ENCODE assay signal across 14 cellular contexts in the genomic region with DNA sequence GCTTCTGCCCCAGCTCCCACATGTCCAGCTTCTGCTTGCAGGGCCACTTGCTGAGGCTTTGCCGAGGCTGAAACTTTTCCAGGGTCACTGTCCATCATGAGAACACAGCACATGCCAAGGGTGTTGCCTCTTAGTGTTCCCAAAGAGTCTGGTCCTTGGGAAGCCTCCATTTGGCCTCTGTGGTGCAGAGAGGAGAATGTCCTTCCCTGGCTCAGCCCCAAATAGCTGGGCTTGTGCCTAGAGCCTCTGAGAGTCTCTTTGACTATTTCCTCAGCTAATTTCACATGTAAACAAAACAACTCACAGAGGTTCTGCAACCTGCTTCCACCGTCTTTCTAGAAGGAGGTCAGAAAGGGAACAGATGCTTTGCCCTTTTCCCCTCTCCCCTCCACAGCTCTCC. TPM values are rescaled to one million over a fixed set of nuclear protein-coding genes. Genes with fewer than 3 reads are reported as not detected.
DNase-seq lines count a peak whose midpoint lies in the region; ATAC-seq and TF ChIP-seq lines count a peak whose summit lies in the region.
"Had no signal": no experiment of that assay in that cellular context is flagged by ENCODE, and none has a peak within 500 bp of the region (broad histone marks: within the 10 kb centered on the region; RNA-seq: fewer than 3 reads in every experiment).

No MANE protein-coding gene starts in this region.

- H3K27ac ChIP-seq in coronary artery (peak overlapping the region; percentile 79 to 81), lower lobe of right lung (peak overlapping the region; percentile 28), subcutaneous abdominal adipose tissue (ENCODE audit: low read depth, low read length) (peak overlapping the region; percentile 31), trophoblast cell (ENCODE audit: low read depth, low read length) (no peak overlapping the region)
- H3K27ac ChIP-seq: neutrophil had no signal

- H3K4me3 ChIP-seq in coronary artery, result no peak overlapping the region
- H3K4me3 ChIP-seq in lower lobe of right lung, result no peak overlapping the region
- no peak overlapping the region for H3K4me3 ChIP-seq in subcutaneous abdominal adipose tissue (ENCODE audit: low read depth in 1 of 5, low read length in 5 of 5)
- no peak overlapping the region for H3K4me3 ChIP-seq in HAP-1
- no peak overlapping the region for H3K4me3 ChIP-seq in trophoblast cell (ENCODE audit: low read depth, low read length)

- no peak overlapping the region for H2AK5ac ChIP-seq in trophoblast cell (ENCODE audit: low read length)

- WGBS in trophoblast cell (ENCODE audit: extremely low coverage, insufficient coverage, insufficient read length), result no CpG with 5 or more reads among the region's 2 CpGs

- no peaks in the 10 kb centered on the region for H3K9me3 Mint-ChIP-seq in HFFc6
- H3K9me3 Mint-ChIP-seq: activated naive CD4-positive, alpha-beta T cell treated with anti-CD3 and anti-CD28 coated beads, Interleukin-2, amount 10 ng/mL, durations not matched to agents 7 days and 5 days had no signal

- DNase-seq in HFFc6 (peak; percentile 43), coronary artery (ENCODE audit: low spot score) (peak; percentile 81), lower lobe of right lung (no peak), HAP-1 (ENCODE audit: low spot score in 2 of 2) (no peak), LoVo (ENCODE audit: low spot score) (no peak), trophoblast cell (no peak)
- DNase-seq: activated CD4-positive, alpha-beta T cell treated with anti-CD3 and anti-CD28 coated beads, Interleukin-2, amount 50 U/mL, for 4 hours; activated naive CD4-positive, alpha-beta T cell treated with anti-CD3 and anti-CD28 coated beads, Interleukin-2, amount 10 ng/mL, durations not matched to agents 7 days and 5 days; NCI-H1092 treated with DMSO at 0.1 percent for 48 hours; NCI-H82; stimulated activated CD4-positive, alpha-beta T cell treated with anti-CD3 and anti-CD28 coated beads, Interleukin-4, amount 100 ng/mL, for 4 hours had no signal

- no peak overlapping the region for H2BK120ac ChIP-seq in trophoblast cell (ENCODE audit: insufficient read depth, low read length, poor library complexity)

- no peak overlapping the region for H3K4ac ChIP-seq in trophoblast cell (ENCODE audit: low read depth, low read length)

- H2AFZ ChIP-seq in trophoblast cell (ENCODE audit: insufficient read depth, low read length, poor library complexity), result no peak overlapping the region

- H3K27me3 ChIP-seq in lower lobe of right lung (ENCODE audit: low read depth) (no peaks in the 10 kb centered on the region), subcutaneous abdominal adipose tissue (ENCODE audit: control insufficient read depth in 5 of 5, insufficient read depth in 4 of 5, low read length in 5 of 5) (no peaks in the 10 kb centered on the region), HAP-1 (ENCODE audit: low read depth) (no peaks in the 10 kb centered on the region), trophoblast cell (ENCODE audit: insufficient read depth, low read length) (no peaks in the 10 kb centered on the region)
- H3K27me3 ChIP-seq: neutrophil had no signal

- H3K4me3 Mint-ChIP-seq in HFFc6, result peak overlapping the region; percentile 68
- H3K4me3 Mint-ChIP-seq: activated naive CD4-positive, alpha-beta T cell treated with anti-CD3 and anti-CD28 coated beads, Interleukin-2, amount 10 ng/mL, durations not matched to agents 7 days and 5 days had no signal

- ATAC-seq in lower lobe of right lung (peak; percentile 49 to 73), GM21360 (IDR thresholded peaks at IDR 0.05; ENCODE audit: unreplicated experiment) (no peak)

- H3K23ac ChIP-seq in trophoblast cell (ENCODE audit: low read length), result no peak overlapping the region

- peaks cover 100% of the 10 kb centered on the region for H3K4me1 Mint-ChIP-seq in HFFc6 (ENCODE audit: low read depth)
- H3K4me1 Mint-ChIP-seq: activated naive CD4-positive, alpha-beta T cell treated with anti-CD3 and anti-CD28 coated beads, Interleukin-2, amount 10 ng/mL, durations not matched to agents 7 days and 5 days had no signal

- H3K36me3 Mint-ChIP-seq in HFFc6 (ENCODE audit: low read depth), result peaks cover 13% of the 10 kb centered on the region
- H3K36me3 Mint-ChIP-seq: activated naive CD4-positive, alpha-beta T cell treated with anti-CD3 and anti-CD28 coated beads, Interleukin-2, amount 10 ng/mL, durations not matched to agents 7 days and 5 days had no signal

- H2BK5ac ChIP-seq in trophoblast cell (ENCODE audit: low read depth, low read length, poor library complexity), result no peak overlapping the region

- peak overlapping the region in 1 of 5 donors; percentile 19 for H3K9ac ChIP-seq in subcutaneous abdominal adipose tissue (ENCODE audit: low read length in 5 of 5)
- no peak overlapping the region for H3K9ac ChIP-seq in trophoblast cell (ENCODE audit: low read length)

- H3K4me1 ChIP-seq in lower lobe of right lung, result no peaks in the 10 kb centered on the region
- H3K4me1 ChIP-seq in subcutaneous abdominal adipose tissue (ENCODE audit: control insufficient read depth in 5 of 5, insufficient read depth in 5 of 5, low read length in 5 of 5), result peaks cover 6 to 24% (median 20%) of the 10 kb centered on the region in 5 donors
- H3K4me1 ChIP-seq in HAP-1, result no peaks in the 10 kb centered on the region
- peaks cover 0 to under 1% of the 10 kb centered on the region in 2 experiments for H3K4me1 ChIP-seq in trophoblast cell (ENCODE audit: control insufficient read depth in 1 of 2, insufficient read depth in 2 of 2, low read length in 2 of 2)

- in situ Hi-C loops in HAP-1 (cut with MboI; ENCODE audit: low sequenced_read_pairs), result no loop called here

- peak overlapping the region; percentile 98 for H3K27ac Mint-ChIP-seq in HFFc6
- H3K27ac Mint-ChIP-seq: activated naive CD4-positive, alpha-beta T cell treated with anti-CD3 and anti-CD28 coated beads, Interleukin-2, amount 10 ng/mL, durations not matched to agents 7 days and 5 days had no signal

- intact Hi-C loops in lower lobe of right lung (cut with DNase I), result no loop called here

- H3K36me3 ChIP-seq in lower lobe of right lung, result no peaks in the 10 kb centered on the region
- H3K36me3 ChIP-seq in subcutaneous abdominal adipose tissue (ENCODE audit: control insufficient read depth in 5 of 5, insufficient read depth in 5 of 5, low read length in 5 of 5), result no peaks in the 10 kb centered on the region
- no peaks in the 10 kb centered on the region for H3K36me3 ChIP-seq in HAP-1 (replicated peaks)
- H3K36me3 ChIP-seq in trophoblast cell (ENCODE audit: control insufficient read depth in 1 of 2, insufficient read depth in 2 of 2, low read length in 2 of 2), result no peaks in the 10 kb centered on the region
- H3K36me3 ChIP-seq: neutrophil had no signal

- no peaks in the 10 kb centered on the region for H3K79me2 ChIP-seq in trophoblast cell (ENCODE audit: control insufficient read depth, insufficient read depth, low read length, poor library complexity)

- no peaks in the 10 kb centered on the region for H3K9me3 ChIP-seq in lower lobe of right lung
- H3K9me3 ChIP-seq in subcutaneous abdominal adipose tissue (ENCODE audit: control insufficient read depth in 5 of 5, low read length in 5 of 5), result no peaks in the 10 kb centered on the region
- H3K9me3 ChIP-seq in HAP-1, result no peaks in the 10 kb centered on the region
- H3K9me3 ChIP-seq in trophoblast cell (ENCODE audit: insufficient read depth, low read depth, low read length), result no peaks in the 10 kb centered on the region
- H3K9me3 ChIP-seq: neutrophil had no signal

- H2BK12ac ChIP-seq in trophoblast cell (ENCODE audit: low read length), result no peak overlapping the region

- no peaks in the 10 kb centered on the region; the same call in 1 of the 2 replicates for H3K27me3 Mint-ChIP-seq in HFFc6 (ENCODE audit: insufficient read depth)

- no peak overlapping the region for H4K12ac ChIP-seq in trophoblast cell (ENCODE audit: low read depth, low read length)

- no peak overlapping the region for H4K8ac ChIP-seq in trophoblast cell (ENCODE audit: low read depth, low read length)

- TF ChIP-seq CTCF in HFFc6 (IDR thresholded peaks at IDR 0.05) (no peak), coronary artery (IDR thresholded peaks at IDR 0.05) (no peak), lower lobe of right lung (IDR thresholded peaks at IDR 0.05) (no peak)

- no peak overlapping the region for H3K4me2 ChIP-seq in trophoblast cell (ENCODE audit: low read length)

- no peak overlapping the region for H3K14ac ChIP-seq in trophoblast cell (ENCODE audit: low read length)

- H3K79me1 ChIP-seq in trophoblast cell (ENCODE audit: low read length), result no peaks in the 10 kb centered on the region

- no peak overlapping the region for H4K91ac ChIP-seq in trophoblast cell (ENCODE audit: low read depth, low read length)

- H3K18ac ChIP-seq in trophoblast cell (ENCODE audit: low read length), result no peak overlapping the region

RNA-seq across cellular contexts. Expression of a gene that starts 40.4 kb away (rescaled TPM):
- total RNA-seq in HFFc6 (2021; fragmentation: NEBNext Ultra II Directional; extraction: Animal tissue kit (Norgen Biotek cat#: 25700)), result 10 to 100 TPM; 23.1 to 30.3 (median 28.9) TPM
- total RNA-seq in lower lobe of right lung, result 11.3 TPM
- polyA plus RNA-seq in trophoblast cell (2013), result 23.4 and 23.5 TPM in 2 replicates

RNA-seq across cellular contexts. Expression of a gene that starts 54.9 kb away (rescaled TPM):
- 10 to 100 TPM; 32.6 to 46.8 (median 43.0) TPM for total RNA-seq in HFFc6 (2021; fragmentation: NEBNext Ultra II Directional; extraction: Animal tissue kit (Norgen Biotek cat#: 25700))
- total RNA-seq in lower lobe of right lung, result 9.1 TPM
- polyA plus RNA-seq in trophoblast cell (2013), result 18.8 and 21.0 TPM in 2 replicates

Comparison
In these comparisons a context has a peak if more than half of its experiments do, and no peak if none do; other contexts are left out.
1. DNase-seq: peak in HFFc6 (single experiment) and coronary artery (single experiment); none in lower lobe of right lung (single experiment), HAP-1 (0 of 2), LoVo (single experiment) and trophoblast cell (0 of 2).